ENCODE assay signal across 8 cellular contexts in the genomic region with DNA sequence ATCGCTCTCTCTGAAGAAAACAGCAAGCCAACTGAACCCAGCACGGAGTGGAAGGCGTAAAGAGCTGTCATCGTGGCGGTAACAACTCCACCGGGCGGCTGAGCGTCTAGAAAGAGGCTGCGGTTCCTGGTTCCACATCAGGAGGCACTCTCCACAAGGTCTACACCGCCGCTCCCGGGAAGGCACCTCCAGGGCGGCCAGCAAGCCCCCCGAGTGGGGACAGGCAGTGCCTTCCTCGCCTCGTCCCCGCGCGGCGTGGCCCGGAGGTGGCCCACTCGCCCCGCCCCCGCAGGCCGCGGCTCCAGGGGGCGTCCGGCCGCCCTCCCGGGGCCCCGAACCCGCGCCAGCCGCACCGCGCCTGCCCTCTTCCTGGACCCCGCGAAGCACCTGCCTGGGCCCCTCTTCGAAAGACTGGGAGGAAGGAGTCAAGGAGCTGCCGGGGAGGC. TPM values are rescaled to one million over a fixed set of nuclear protein-coding genes. Genes with fewer than 3 reads are reported as not detected.
DNase-seq lines count a peak whose midpoint lies in the region; ATAC-seq lines count a peak whose summit lies in the region.

No MANE protein-coding gene starts in this region.

- H3K27ac ChIP-seq in SJSA1 (peak overlapping the region; percentile 60), skeletal muscle tissue (ENCODE audit: low read depth, low read length) (peak overlapping the region; percentile 90)

- peaks cover 10% of the 10 kb centered on the region for H3K4me1 ChIP-seq in SJSA1 (replicated peaks)
- peaks cover 6 to 12% (median 7%) of the 10 kb centered on the region in 3 donors for H3K4me1 ChIP-seq in skeletal muscle tissue (ENCODE audit: control insufficient read depth in 3 of 3, insufficient read depth in 3 of 3, low read length in 3 of 3)

- H3K36me3 ChIP-seq in SJSA1 (peaks cover 5% of the 10 kb centered on the region), skeletal muscle tissue (ENCODE audit: control insufficient read depth in 3 of 3, insufficient read depth in 3 of 3, low read length in 3 of 3) (peaks cover 0 to 2% (median 0%) of the 10 kb centered on the region in 3 donors)

- no peaks in the 10 kb centered on the region for H3K27me3 ChIP-seq in SJSA1 (replicated peaks)
- no peaks in the 10 kb centered on the region for H3K27me3 ChIP-seq in skeletal muscle tissue (ENCODE audit: control insufficient read depth in 3 of 3, insufficient read depth in 3 of 3, low read length in 3 of 3)

- peak overlapping the region; percentile 91 to 98 (median 95) for H3K9ac ChIP-seq in skeletal muscle tissue (ENCODE audit: low read depth in 1 of 3, low read length in 3 of 3)

- ATAC-seq in GM18909 (IDR thresholded peaks at IDR 0.05; ENCODE audit: poor library complexity, unreplicated experiment) (peak; percentile 36), HG03159 (IDR thresholded peaks at IDR 0.05; ENCODE audit: unreplicated experiment) (peak; percentile 39)

- DNase-seq in Ammon's horn (ENCODE audit: low spot score) = peak; percentile 66
- peak in 1 of 2 experiments; percentile 50 for DNase-seq in SJSA1 (ENCODE audit: low read depth in 1 of 2, low spot score in 2 of 2)
- DNase-seq in amniotic epithelial cell (ENCODE audit: low read depth) = peak; percentile 36
- no peak for DNase-seq in DMS153 treated with DMSO at 0.1 percent for 48 hours (lab: John Stamatoyannopoulos, UW; ENCODE audit: unreplicated experiment)

- H3K4me3 ChIP-seq in SJSA1 (peak overlapping the region; percentile 91), iPS-11a (ENCODE audit: low read depth, low read length) (peak overlapping the region; percentile 97), skeletal muscle tissue (ENCODE audit: low read length in 3 of 3) (peak overlapping the region; percentile 96 to 100 (median 99))

- H3K9me3 ChIP-seq in SJSA1 (replicated peaks) = no peaks in the 10 kb centered on the region
- no peaks in the 10 kb centered on the region for H3K9me3 ChIP-seq in skeletal muscle tissue (ENCODE audit: control insufficient read depth in 3 of 3, low read length in 3 of 3)

RNA-seq across cellular contexts. Expression of gene KLHL8, which starts 0.7 kb away (rescaled TPM):
- total RNA-seq in SJSA1 (2014; rRNA removed; shearing (Covaris generic)) = 10.2 and 16.0 TPM in 2 replicates
- 36.0 TPM for total RNA-seq in skeletal muscle tissue
